In genomic region chr12:128801879-128802391, GRCh38 we compare ENCODE assay signal across 11 cellular contexts. TPM values are rescaled to one million over a fixed set of nuclear protein-coding genes. Genes with fewer than 3 reads are reported as not detected.
DNase-seq lines count a peak whose midpoint lies in the region; ATAC-seq and TF ChIP-seq lines count a peak whose summit lies in the region.
"Had no signal": no experiment of that assay in that cellular context is flagged by ENCODE, and none has a peak within 500 bp of the region (broad histone marks: within the 10 kb centered on the region; RNA-seq: fewer than 3 reads in every experiment).

No MANE protein-coding gene starts in this region.

- H3K9ac ChIP-seq in SK-N-SH: peak overlapping the region; percentile 18; the same call in 1 of the 2 replicates
- H3K9ac ChIP-seq: KMS-11 had no signal

- TF ChIP-seq POLR2A in GM18505 (IDR thresholded peaks at IDR 0.05; ENCODE audit: borderline replicate concordance, extremely low read depth, insufficient read depth, insufficient read length): peak; percentile 27

- H3K36me3 ChIP-seq in SK-N-SH (replicated peaks in 1 of 2; ENCODE audit: control insufficient read depth in 1 of 2, insufficient read depth in 2 of 2, low read length in 1 of 2) (peaks cover 49 to 52% of the 10 kb centered on the region in 2 experiments), psoas muscle (ENCODE audit: insufficient read depth in 1 of 2, low read depth in 1 of 2) (peaks cover 6 to 57% of the 10 kb centered on the region in 2 donors)

- H3K4me1 ChIP-seq in SK-N-SH (ENCODE audit: control insufficient read depth in 1 of 2, insufficient read depth in 2 of 2, low read depth in 1 of 2, low read length in 1 of 2) (peaks cover 0 to 6% of the 10 kb centered on the region in 2 experiments; a peak in 2 of 4 replicates), psoas muscle (peaks cover 58% of the 10 kb centered on the region)
- H3K4me1 ChIP-seq: right lobe of liver had no signal

- H3K79me2 ChIP-seq in SK-N-SH (ENCODE audit: insufficient read depth): peaks cover 44% of the 10 kb centered on the region

- no peak for TF ChIP-seq RAD21 in SK-N-SH (IDR thresholded peaks at IDR 0.05; ENCODE audit: low read length)

- no peaks in the 10 kb centered on the region for H3K9me2 ChIP-seq in SK-N-SH

- no peak overlapping the region for H2AFZ ChIP-seq in SK-N-SH (ENCODE audit: low read depth)

- no peak for TF ChIP-seq EP300 in SK-N-SH (IDR thresholded peaks at IDR 0.05; ENCODE audit: borderline replicate concordance in 1 of 2, low read depth in 1 of 2, low read length in 1 of 2)

- POLR2A ChIA-PET in SK-N-SH (lab: Yijun Ruan, JAX): no interaction called here

- 61% methylated on average over 8 of the region's 8 CpGs for WGBS in SK-N-SH (ENCODE audit: low lambda C conversion rate)
- WGBS in psoas muscle, 3 donors: 30 to 42% (median 36%) methylated on average over 8 of the region's 8 CpGs

- peak overlapping the region; percentile 69; the same call in 1 of the 2 replicates for H3K4me2 ChIP-seq in SK-N-SH
- H3K4me2 ChIP-seq: KMS-11 had no signal

- H3K4me3 ChIP-seq in SK-N-SH (ENCODE audit: low read depth in 2 of 2, low read length in 1 of 2) (peak overlapping the region in 1 of 2 experiments; percentile 28; a peak in 1 of 4 replicates), fibroblast of villous mesenchyme (ENCODE audit: low read depth, low read length) (no peak overlapping the region), psoas muscle (no peak overlapping the region), dorsolateral prefrontal cortex (no peak overlapping the region)
- H3K4me3 ChIP-seq: lung, right lobe of liver had no signal

- no peak for TF ChIP-seq CTCF in SK-N-SH (IDR thresholded peaks at IDR 0.05)
- no peak for TF ChIP-seq CTCF in fibroblast of villous mesenchyme (IDR thresholded peaks at IDR 0.05; ENCODE audit: insufficient read depth, low read depth, low read length)
- no peak for TF ChIP-seq CTCF in psoas muscle (IDR thresholded peaks at IDR 0.05)
- no peak for TF ChIP-seq CTCF in dorsolateral prefrontal cortex (IDR thresholded peaks at IDR 0.05 in 54 of 56, conservative IDR thresholded peaks at IDR 0.05 in 2 of 56; ENCODE audit: low read depth in 1 of 56, partially characterized antibody in 56 of 56)

- no peak for DNase-seq in SK-N-SH
- DNase-seq in fibroblast of villous mesenchyme (ENCODE audit: low read depth): peak; percentile 32
- peak in 1 of 2 donors; percentile 56 for DNase-seq in psoas muscle
- no peak for DNase-seq in H4 (ENCODE audit: low spot score)
- DNase-seq in dorsolateral prefrontal cortex: no peak
- DNase-seq in stimulated activated CD4-positive, alpha-beta T cell treated with anti-CD3 and anti-CD28 coated beads, Interleukin-4, amount 100 ng/mL, for 4 hours: no peak
- DNase-seq in NCI-H2171 (lab: John Stamatoyannopoulos, UW): no peak
- DNase-seq: right lobe of liver had no signal

- H3K9me3 ChIP-seq in SK-N-SH: no peaks in the 10 kb centered on the region
- no peaks in the 10 kb centered on the region for H3K9me3 ChIP-seq in psoas muscle
- H3K9me3 ChIP-seq: right lobe of liver had no signal

- ATAC-seq in GM18505 (IDR thresholded peaks at IDR 0.05; ENCODE audit: unreplicated experiment): no peak
- peak; percentile 65 to 79 (median 73) for ATAC-seq in psoas muscle
- ATAC-seq: right lobe of liver had no signal

- H3F3A ChIP-seq in SK-N-SH (replicated peaks; ENCODE audit: insufficient read depth): peaks cover 17% of the 10 kb centered on the region

- H3K27me3 ChIP-seq in SK-N-SH (ENCODE audit: insufficient read depth) (no peaks in the 10 kb centered on the region), psoas muscle (ENCODE audit: insufficient read depth in 3 of 3, low read length in 2 of 3) (no peaks in the 10 kb centered on the region), dorsolateral prefrontal cortex (no peaks in the 10 kb centered on the region)
- H3K27me3 ChIP-seq: right lobe of liver had no signal

- H3K27ac ChIP-seq in SK-N-SH (ENCODE audit: low read depth in 2 of 2, low read length in 1 of 2): peak overlapping the region in 1 of 2 experiments; percentile 56; a peak in 2 of 4 replicates
- H3K27ac ChIP-seq in psoas muscle: peak overlapping the region; percentile 95
- peak overlapping the region in 13 of 59 donors; percentile 0 to 43 (median 10) for H3K27ac ChIP-seq in dorsolateral prefrontal cortex
- H3K27ac ChIP-seq: KMS-11, right lobe of liver had no signal

- intact Hi-C loops in psoas muscle (cut with DNase I) (no loop called here), dorsolateral prefrontal cortex (cut with DNase I) (loop anchor here in 1 of 2 donors (10.0 kb wide), 1 partner anchor 537 kb away; the partner anchor contains the start of gene TMEM132C)

- H4K20me1 ChIP-seq in SK-N-SH (ENCODE audit: insufficient read depth): peaks cover 6% of the 10 kb centered on the region

- CTCF ChIA-PET in SK-N-SH (lab: Yijun Ruan, JAX): interaction anchor here (0.6 kb wide), 1 partner anchor 491 kb away, joined by 3 read pairs; no protein-coding TSS in a partner anchor

TF ChIP-seq in SK-N-SH, 30 proteins besides CTCF, POLR2A, EP300 and RAD21:
- no peak for TF ChIP-seq TAF1 (IDR thresholded peaks at IDR 0.05; ENCODE audit: borderline replicate concordance, low read depth, low read length)
- TF ChIP-seq RFX5 (IDR thresholded peaks at IDR 0.05; ENCODE audit: low read length): no peak
- 0 out of 2 replicates have a peak, but pooled peaks have one; percentile 7 for TF ChIP-seq TEAD4 (IDR thresholded peaks at IDR 0.05; ENCODE audit: borderline replicate concordance, insufficient read depth)
- peak; percentile 36; the same call in 1 of the 2 replicates for TF ChIP-seq FOSL2 (IDR thresholded peaks at IDR 0.05; ENCODE audit: borderline replicate concordance, low read depth)
- no peak for TF ChIP-seq ZBTB33 (IDR thresholded peaks at IDR 0.05; ENCODE audit: borderline replicate concordance, low read depth)
- peak; percentile 26; the same call in 1 of the 2 replicates for TF ChIP-seq TCF12 (IDR thresholded peaks at IDR 0.05)
- TF ChIP-seq REST (IDR thresholded peaks at IDR 0.05; ENCODE audit: low read depth, low read length): no peak
- TF ChIP-seq JUND (IDR thresholded peaks at IDR 0.05): peak; percentile 31; the same call in 1 of the 2 replicates
- TF ChIP-seq YY1 (IDR thresholded peaks at IDR 0.05; ENCODE audit: low read depth): no peak
- no peak for TF ChIP-seq EZH2phosphoT487 (IDR thresholded peaks at IDR 0.05; ENCODE audit: borderline replicate concordance, low read depth)
- TF ChIP-seq ELF1 (IDR thresholded peaks at IDR 0.05): no peak

RNA-seq across cellular contexts. Expression of gene SLC15A4, which starts 21.8 kb away (rescaled TPM):
- polyA plus RNA-seq in SK-N-SH (2012; rRNA removed): 14.5 and 20.5 TPM in 2 replicates
- 13.3 and 15.6 TPM in 2 replicates for polyA plus RNA-seq in SK-N-SH (2012; cell fraction: cytosol; rRNA removed)
- polyA plus RNA-seq in SK-N-SH (2012; cell fraction: nucleus; rRNA removed): 19.1 and 32.5 TPM in 2 replicates
- 39.0 and 49.2 TPM in 2 replicates for total RNA-seq in fibroblast of villous mesenchyme
- total RNA-seq in psoas muscle: 10 to 100 TPM; 21.9 to 54.0 (median 31.9) TPM
- 10 to 100 TPM; 26.9 to 39.7 (median 30.2) TPM for polyA plus RNA-seq in psoas muscle
- total RNA-seq in H4 (2014; rRNA removed; shearing (Covaris generic)): 9.9 and 14.6 TPM in 2 replicates
- total RNA-seq in dorsolateral prefrontal cortex: 10 to 100 TPM; 19.4 to 39.0 (median 27.8) TPM

RNA-seq across cellular contexts. Expression of gene GLT1D1, which starts 51.3 kb away (rescaled TPM):
- polyA plus RNA-seq in SK-N-SH (2012; rRNA removed): 0.05 and 0.06 TPM in 2 replicates
- polyA plus RNA-seq in SK-N-SH (2012; cell fraction: cytosol; rRNA removed): 0.14 and 0.21 TPM in 2 replicates
- 0.02 and 0.08 TPM in 2 replicates for polyA plus RNA-seq in SK-N-SH (2012; cell fraction: nucleus; rRNA removed)
- under 0.01 TPM in 1 of 2 replicates, not detected in the other for total RNA-seq in fibroblast of villous mesenchyme
- 1 to 10 TPM in 3 of 4 donors, under 1 TPM in 1; 0.32 to 3.1 (median 2.0) TPM for total RNA-seq in psoas muscle
- under 1 TPM; 0.51 to 0.95 (median 0.60) TPM for polyA plus RNA-seq in psoas muscle
- not detected in 2 replicates for total RNA-seq in H4 (2014; rRNA removed; shearing (Covaris generic))
- total RNA-seq in dorsolateral prefrontal cortex: 10 to 100 TPM in 119 of 120 experiments, 1 to 10 TPM in 1; 10.0 to 50.2 (median 31.8) TPM
